ENCODE assay signal across 1 cellular context in the genomic region with DNA sequence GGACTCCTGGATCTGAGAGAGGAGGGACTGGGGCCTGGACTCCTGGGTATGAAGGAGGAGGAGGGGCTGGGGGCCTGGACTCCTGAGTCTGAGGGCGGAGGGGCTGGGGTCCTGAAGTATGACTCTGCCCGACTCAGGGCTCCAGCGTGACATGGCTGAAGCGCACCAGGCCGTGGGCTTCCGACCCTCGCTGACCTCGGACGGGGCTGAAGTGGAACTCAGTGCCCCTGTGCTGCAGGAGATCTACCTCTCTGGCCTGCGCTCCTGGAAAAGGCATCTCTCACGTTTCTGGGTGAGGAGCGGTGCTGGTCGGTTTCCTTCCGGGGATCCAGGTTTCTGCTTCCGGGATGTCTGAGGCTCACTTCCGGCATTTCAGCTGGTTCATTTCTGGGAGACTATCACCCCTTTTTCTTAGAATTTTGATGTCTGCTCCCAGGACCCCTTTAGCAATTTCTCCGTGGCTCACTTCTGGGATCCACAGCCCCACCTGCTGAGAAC.
TF ChIP-seq lines count a peak whose summit lies in the region.

No MANE protein-coding gene starts in this region.

TF ChIP-seq in A549, 52 proteins besides CTCF, POLR2A, EP300 and RAD21 (continued from another document):
- TF ChIP-seq, protein P1, sequence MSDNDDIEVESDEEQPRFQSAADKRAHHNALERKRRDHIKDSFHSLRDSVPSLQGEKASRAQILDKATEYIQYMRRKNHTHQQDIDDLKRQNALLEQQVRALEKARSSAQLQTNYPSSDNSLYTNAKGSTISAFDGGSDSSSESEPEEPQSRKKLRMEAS (IDR thresholded peaks at IDR 0.05) = no peak
- no peak for TF ChIP-seq HOXA7 (CRISPR knock-in tag; IDR thresholded peaks at IDR 0.05)
